Comparison of ENCODE assay signal across 16 cellular contexts in the genomic region with DNA sequence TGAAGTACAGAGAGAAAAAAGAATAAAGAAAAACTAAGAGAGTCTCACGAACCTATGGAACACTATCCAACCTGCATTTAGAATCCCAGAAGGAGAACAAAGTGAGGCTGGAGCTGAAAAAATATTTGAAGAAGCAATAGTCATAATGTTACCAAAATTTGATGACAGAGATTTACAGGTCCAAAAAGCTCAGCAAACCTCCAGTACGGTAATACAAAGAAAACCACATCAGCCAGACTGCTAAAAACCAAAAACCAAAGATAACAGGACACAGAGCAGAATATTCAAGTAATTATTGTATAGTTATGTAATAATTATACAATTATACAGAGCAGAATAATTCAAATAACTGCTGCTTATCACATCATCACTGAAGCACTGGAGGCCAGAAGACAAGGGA. TPM values are rescaled to one million over a fixed set of nuclear protein-coding genes. Genes with fewer than 3 reads are reported as not detected.
DNase-seq lines count a peak whose midpoint lies in the region; ATAC-seq and TF ChIP-seq lines count a peak whose summit lies in the region.
"Had no signal": no experiment of that assay in that cellular context is flagged by ENCODE, and none has a peak within 500 bp of the region (broad histone marks: within the 10 kb centered on the region; RNA-seq: fewer than 3 reads in every experiment).

No MANE protein-coding gene starts in this region.

- H3K27ac ChIP-seq in CD4-positive, alpha-beta memory T cell (ENCODE audit: low read depth, low read length) = no peak overlapping the region
- H3K27ac ChIP-seq: Peyer's patch had no signal

- no peaks in the 10 kb centered on the region for H3K9me3 Mint-ChIP-seq in activated CD8-positive, alpha-beta T cell treated with anti-CD3 and anti-CD28 coated beads, Interleukin-2, amount 10 ng/mL, durations not matched to agents 7 days and 5 days (ENCODE audit: insufficient read depth)
- peaks cover 2% of the 10 kb centered on the region for H3K9me3 Mint-ChIP-seq in activated CD8-positive, alpha-beta T cell treated with anti-CD3 and anti-CD28 coated beads for 36 hours
- no peaks in the 10 kb centered on the region for H3K9me3 Mint-ChIP-seq in CD4-positive, alpha-beta memory T cell
- H3K9me3 Mint-ChIP-seq in activated CD4-positive, alpha-beta memory T cell treated with anti-CD3 and anti-CD28 coated beads for 36 hours = no peaks in the 10 kb centered on the region
- H3K9me3 Mint-ChIP-seq in natural killer cell treated with Interleukin-12 subunit alpha and Interleukin-12 subunit beta and Interleukin-15 and Interleukin-18, amount 100 ng/mL, for 72 hours = no peaks in the 10 kb centered on the region

- no peaks in the 10 kb centered on the region for H3K27me3 ChIP-seq in CD4-positive, alpha-beta memory T cell (ENCODE audit: insufficient read depth, low read length)
- H3K27me3 ChIP-seq: Peyer's patch had no signal

- H3K36me3 Mint-ChIP-seq in activated CD8-positive, alpha-beta T cell treated with anti-CD3 and anti-CD28 coated beads, Interleukin-2, amount 10 ng/mL, durations not matched to agents 7 days and 5 days (ENCODE audit: low read depth) = peaks cover 30% of the 10 kb centered on the region
- H3K36me3 Mint-ChIP-seq in activated CD8-positive, alpha-beta T cell treated with anti-CD3 and anti-CD28 coated beads for 36 hours (ENCODE audit: low read depth) = peaks cover 19% of the 10 kb centered on the region
- H3K36me3 Mint-ChIP-seq in CD4-positive, alpha-beta memory T cell = peaks cover 24 to 25% of the 10 kb centered on the region in 2 donors
- H3K36me3 Mint-ChIP-seq in activated CD4-positive, alpha-beta memory T cell treated with anti-CD3 and anti-CD28 coated beads for 36 hours = peaks cover 12% of the 10 kb centered on the region
- peaks cover 6% of the 10 kb centered on the region for H3K36me3 Mint-ChIP-seq in natural killer cell treated with Interleukin-12 subunit alpha and Interleukin-12 subunit beta and Interleukin-15 and Interleukin-18, amount 100 ng/mL, for 72 hours

- intact Hi-C loops in activated CD8-positive, alpha-beta T cell treated with anti-CD3 and anti-CD28 coated beads for 36 hours (cut with micrococcal nuclease) = no loop called here
- intact Hi-C loops in CD4-positive, alpha-beta memory T cell (cut with micrococcal nuclease) = no loop called here
- intact Hi-C loops in activated CD4-positive, alpha-beta memory T cell treated with anti-CD3 and anti-CD28 coated beads for 36 hours (cut with micrococcal nuclease) = no loop called here

- no peaks in the 10 kb centered on the region for H3K9me3 ChIP-seq in CD4-positive, alpha-beta memory T cell (ENCODE audit: control insufficient read depth in 1 of 2, low read length in 2 of 2)
- H3K9me3 ChIP-seq: Peyer's patch had no signal

- POLR2A ChIA-PET in activated CD8-positive, alpha-beta T cell treated with anti-CD3 and anti-CD28 coated beads, Interleukin-2, amount 10 ng/mL, durations not matched to agents 7 days and 5 days (lab: Charles Lee) = interaction anchor here (0.9 to 1.6 kb wide), 2 partner anchors 22 to 64 kb away, joined by 3 to 5 read pairs; no protein-coding TSS in a partner anchor
- POLR2A ChIA-PET in activated CD8-positive, alpha-beta T cell treated with anti-CD3 and anti-CD28 coated beads for 36 hours (lab: Charles Lee) = interaction anchor here (1.0 to 1.1 kb wide), 2 partner anchors 23 to 36 kb away, joined by 3 to 5 read pairs; no protein-coding TSS in a partner anchor
- POLR2A ChIA-PET in CD4-positive, alpha-beta memory T cell (lab: Charles Lee; ENCODE audit: partially characterized antibody) = interaction anchor here (1.1 kb wide), 1 partner anchor 24 kb away, joined by 4 read pairs; the partner anchor contains the start of gene ATL2
- POLR2A ChIA-PET in activated CD4-positive, alpha-beta memory T cell treated with anti-CD3 and anti-CD28 coated beads for 36 hours (lab: Charles Lee) = interaction anchor here (0.8 kb wide), 1 partner anchor 23 kb away, joined by 3 read pairs; no protein-coding TSS in a partner anchor

- peaks cover 20% of the 10 kb centered on the region for H3K4me1 Mint-ChIP-seq in activated CD8-positive, alpha-beta T cell treated with anti-CD3 and anti-CD28 coated beads, Interleukin-2, amount 10 ng/mL, durations not matched to agents 7 days and 5 days (ENCODE audit: low read depth)
- peaks cover 21% of the 10 kb centered on the region for H3K4me1 Mint-ChIP-seq in activated CD8-positive, alpha-beta T cell treated with anti-CD3 and anti-CD28 coated beads for 36 hours (ENCODE audit: low read depth)
- peaks cover 16 to 33% (median 28%) of the 10 kb centered on the region in 4 donors for H3K4me1 Mint-ChIP-seq in CD4-positive, alpha-beta memory T cell
- peaks cover 19% of the 10 kb centered on the region for H3K4me1 Mint-ChIP-seq in activated CD4-positive, alpha-beta memory T cell treated with anti-CD3 and anti-CD28 coated beads for 36 hours (ENCODE audit: low read depth)
- H3K4me1 Mint-ChIP-seq in natural killer cell treated with Interleukin-12 subunit alpha and Interleukin-12 subunit beta and Interleukin-15 and Interleukin-18, amount 100 ng/mL, for 72 hours (ENCODE audit: low read depth in 2 of 2) = peaks cover 18 to 25% of the 10 kb centered on the region in 2 donors

- DNase-seq in activated CD8-positive, alpha-beta T cell treated with anti-CD3 and anti-CD28 coated beads, Interleukin-2, amount 10 ng/mL, durations not matched to agents 7 days and 5 days = no peak
- no peak for DNase-seq in activated CD8-positive, alpha-beta T cell treated with anti-CD3 and anti-CD28 coated beads for 36 hours
- no peak for DNase-seq in CD4-positive, alpha-beta memory T cell
- no peak for DNase-seq in activated CD4-positive, alpha-beta memory T cell treated with anti-CD3 and anti-CD28 coated beads for 36 hours
- DNase-seq in natural killer cell treated with Interleukin-12 subunit alpha and Interleukin-12 subunit beta and Interleukin-15 and Interleukin-18, amount 100 ng/mL, for 72 hours (ENCODE audit: low spot score) = no peak
- no peak for DNase-seq in cerebellum (ENCODE audit: low spot score)
- DNase-seq in SHP77 treated with DMSO at 0.1 percent for 48 hours (lab: John Stamatoyannopoulos, UW) = no peak
- DNase-seq: DMS79; NCI-H1105; NCI-H2081; NCI-H510A; NCI-H748 treated with DMSO at 0.1 percent for 48 hours; NK-92 treated with Interleukin-12 subunit alpha and Interleukin-12 subunit beta, amount 100 ng/mL, for 24 hours; Peyer's patch had no signal

- H3K4me3 Mint-ChIP-seq in activated CD8-positive, alpha-beta T cell treated with anti-CD3 and anti-CD28 coated beads, Interleukin-2, amount 10 ng/mL, durations not matched to agents 7 days and 5 days = no peak overlapping the region
- no peak overlapping the region for H3K4me3 Mint-ChIP-seq in activated CD8-positive, alpha-beta T cell treated with anti-CD3 and anti-CD28 coated beads for 36 hours
- peak overlapping the region; percentile 11 to 74 (median 63) for H3K4me3 Mint-ChIP-seq in CD4-positive, alpha-beta memory T cell
- peak overlapping the region; percentile 8 for H3K4me3 Mint-ChIP-seq in activated CD4-positive, alpha-beta memory T cell treated with anti-CD3 and anti-CD28 coated beads for 36 hours
- peak overlapping the region; percentile 68 for H3K4me3 Mint-ChIP-seq in natural killer cell treated with Interleukin-12 subunit alpha and Interleukin-12 subunit beta and Interleukin-15 and Interleukin-18, amount 100 ng/mL, for 72 hours
- H3K4me3 Mint-ChIP-seq: B cell had no signal

- H3K27ac Mint-ChIP-seq in activated CD8-positive, alpha-beta T cell treated with anti-CD3 and anti-CD28 coated beads, Interleukin-2, amount 10 ng/mL, durations not matched to agents 7 days and 5 days = peak overlapping the region; percentile 57
- no peak overlapping the region for H3K27ac Mint-ChIP-seq in activated CD8-positive, alpha-beta T cell treated with anti-CD3 and anti-CD28 coated beads for 36 hours
- peak overlapping the region in 5 of 7 donors; percentile 18 to 41 (median 29) for H3K27ac Mint-ChIP-seq in CD4-positive, alpha-beta memory T cell
- no peak overlapping the region for H3K27ac Mint-ChIP-seq in activated CD4-positive, alpha-beta memory T cell treated with anti-CD3 and anti-CD28 coated beads for 36 hours
- H3K27ac Mint-ChIP-seq in natural killer cell treated with Interleukin-12 subunit alpha and Interleukin-12 subunit beta and Interleukin-15 and Interleukin-18, amount 100 ng/mL, for 72 hours = no peak overlapping the region
- H3K27ac Mint-ChIP-seq: B cell had no signal

- H3K36me3 ChIP-seq in CD4-positive, alpha-beta memory T cell (ENCODE audit: insufficient read depth, low read length) = no peaks in the 10 kb centered on the region

- H3K4me3 ChIP-seq in CD4-positive, alpha-beta memory T cell (ENCODE audit: low read length in 2 of 2) = no peak overlapping the region
- H3K4me3 ChIP-seq: Peyer's patch had no signal

- no peaks in the 10 kb centered on the region for H3K27me3 Mint-ChIP-seq in activated CD8-positive, alpha-beta T cell treated with anti-CD3 and anti-CD28 coated beads, Interleukin-2, amount 10 ng/mL, durations not matched to agents 7 days and 5 days (ENCODE audit: low read depth)
- H3K27me3 Mint-ChIP-seq in activated CD8-positive, alpha-beta T cell treated with anti-CD3 and anti-CD28 coated beads for 36 hours = no peaks in the 10 kb centered on the region
- no peaks in the 10 kb centered on the region for H3K27me3 Mint-ChIP-seq in CD4-positive, alpha-beta memory T cell
- H3K27me3 Mint-ChIP-seq in activated CD4-positive, alpha-beta memory T cell treated with anti-CD3 and anti-CD28 coated beads for 36 hours = no peaks in the 10 kb centered on the region
- no peaks in the 10 kb centered on the region for H3K27me3 Mint-ChIP-seq in natural killer cell treated with Interleukin-12 subunit alpha and Interleukin-12 subunit beta and Interleukin-15 and Interleukin-18, amount 100 ng/mL, for 72 hours
- H3K27me3 Mint-ChIP-seq: B cell had no signal

- no peak for TF ChIP-seq CTCF in activated CD8-positive, alpha-beta T cell treated with anti-CD3 and anti-CD28 coated beads for 36 hours (IDR thresholded peaks at IDR 0.05)

- H3K4me1 ChIP-seq in CD4-positive, alpha-beta memory T cell (ENCODE audit: insufficient read depth, low read length) = peaks cover 21% of the 10 kb centered on the region
- H3K4me1 ChIP-seq: Peyer's patch had no signal

- CTCF ChIA-PET in activated CD8-positive, alpha-beta T cell treated with anti-CD3 and anti-CD28 coated beads, Interleukin-2, amount 10 ng/mL, durations not matched to agents 7 days and 5 days (lab: Charles Lee) = interaction anchor here (0.9 to 1.5 kb wide), 4 partner anchors 13 to 154 kb away, joined by 4 to 5 read pairs (median 4); no protein-coding TSS in a partner anchor
- CTCF ChIA-PET in activated CD8-positive, alpha-beta T cell treated with anti-CD3 and anti-CD28 coated beads for 36 hours (lab: Charles Lee) = interaction anchor here (0.8 to 1.4 kb wide), 6 partner anchors 8 to 155 kb away, joined by 3 to 6 read pairs (median 3); no protein-coding TSS in a partner anchor
- CTCF ChIA-PET in CD4-positive, alpha-beta memory T cell (lab: Charles Lee; ENCODE audit: partially characterized antibody) = interaction anchor here (1.1 to 1.6 kb wide), 2 partner anchors 22 to 155 kb away, joined by 3 to 4 read pairs; no protein-coding TSS in a partner anchor
- CTCF ChIA-PET in activated CD4-positive, alpha-beta memory T cell treated with anti-CD3 and anti-CD28 coated beads for 36 hours (lab: Charles Lee) = interaction anchor here (1.0 to 2.7 kb wide), 4 partner anchors 22 to 155 kb away, joined by 3 to 12 read pairs (median 6); no protein-coding TSS in a partner anchor

- no peak for ATAC-seq in activated CD8-positive, alpha-beta T cell treated with anti-CD3 and anti-CD28 coated beads, Interleukin-2, amount 10 ng/mL, durations not matched to agents 7 days and 5 days
- no peak for ATAC-seq in activated CD8-positive, alpha-beta T cell treated with anti-CD3 and anti-CD28 coated beads for 36 hours
- no peak for ATAC-seq in natural killer cell treated with Interleukin-12 subunit alpha and Interleukin-12 subunit beta and Interleukin-15 and Interleukin-18, amount 100 ng/mL, for 72 hours
- ATAC-seq in GM19035 (IDR thresholded peaks at IDR 0.05; ENCODE audit: unreplicated experiment) = no peak

RNA-seq across cellular contexts. Expression of gene ATL2, which starts 23.7 kb away (rescaled TPM):
- 10 to 100 TPM; 50.5 to 58.7 TPM for total RNA-seq in activated CD8-positive, alpha-beta T cell treated with anti-CD3 and anti-CD28 coated beads, Interleukin-2, amount 10 ng/mL, durations not matched to agents 7 days and 5 days
- total RNA-seq in activated CD8-positive, alpha-beta T cell treated with anti-CD3 and anti-CD28 coated beads for 36 hours = 10 to 100 TPM; 52.8 to 54.5 TPM
- total RNA-seq in CD4-positive, alpha-beta memory T cell = 10 to 100 TPM; 51.5 to 64.3 TPM
- polyA plus RNA-seq in CD4-positive, alpha-beta memory T cell = 10 to 100 TPM; 13.2 to 21.7 TPM
- total RNA-seq in activated CD4-positive, alpha-beta memory T cell treated with anti-CD3 and anti-CD28 coated beads for 36 hours = 10 to 100 TPM; 51.3 to 53.9 TPM
- total RNA-seq in natural killer cell treated with Interleukin-12 subunit alpha and Interleukin-12 subunit beta and Interleukin-15 and Interleukin-18, amount 100 ng/mL, for 72 hours = 10 to 100 TPM; 53.1 to 69.8 TPM
- 88.8 TPM for total RNA-seq in cerebellum

Comparison
In these comparisons a context has a peak if more than half of its experiments do, and no peak if none do; other contexts are left out.
1. H3K27ac Mint-ChIP-seq: peak in activated CD8-positive, alpha-beta T cell treated with anti-CD3 and anti-CD28 coated beads, Interleukin-2, amount 10 ng/mL, durations not matched to agents 7 days and 5 days (single experiment) and CD4-positive, alpha-beta memory T cell (5 of 7); none in activated CD8-positive, alpha-beta T cell treated with anti-CD3 and anti-CD28 coated beads for 36 hours (single experiment), activated CD4-positive, alpha-beta memory T cell treated with anti-CD3 and anti-CD28 coated beads for 36 hours (single experiment) and natural killer cell treated with Interleukin-12 subunit alpha and Interleukin-12 subunit beta and Interleukin-15 and Interleukin-18, amount 100 ng/mL, for 72 hours (0 of 2).
2. H3K4me3 Mint-ChIP-seq: peak in CD4-positive, alpha-beta memory T cell (8 of 8), activated CD4-positive, alpha-beta memory T cell treated with anti-CD3 and anti-CD28 coated beads for 36 hours (single experiment) and natural killer cell treated with Interleukin-12 subunit alpha and Interleukin-12 subunit beta and Interleukin-15 and Interleukin-18, amount 100 ng/mL, for 72 hours (single experiment); none in activated CD8-positive, alpha-beta T cell treated with anti-CD3 and anti-CD28 coated beads, Interleukin-2, amount 10 ng/mL, durations not matched to agents 7 days and 5 days (single experiment) and activated CD8-positive, alpha-beta T cell treated with anti-CD3 and anti-CD28 coated beads for 36 hours (single experiment).